ENCODE assay signal across 8 cellular contexts in genomic region chr5:95620870-95621838, GRCh38. TPM values are rescaled to one million over a fixed set of nuclear protein-coding genes. Genes with fewer than 3 reads are reported as not detected.
DNase-seq lines count a peak whose midpoint lies in the region; ATAC-seq and TF ChIP-seq lines count a peak whose summit lies in the region.

No MANE protein-coding gene starts in this region.

- peaks cover 29% of the 10 kb centered on the region for H3K4me1 Mint-ChIP-seq in activated naive CD8-positive, alpha-beta T cell treated with anti-CD3 and anti-CD28 coated beads, Interleukin-2, amount 50 U/mL, for 24 hours

- DNase-seq in AG09309 (ENCODE audit: low read depth) (no peak), SJSA1 (ENCODE audit: low read depth in 1 of 2, low spot score in 2 of 2) (peak in 1 of 2 experiments; percentile 44), smooth muscle cell (lab: John Stamatoyannopoulos, UW; ENCODE audit: unreplicated experiment) (no peak), kidney glomerular epithelial cell (lab: John Stamatoyannopoulos, UW) (no peak)
- DNase-seq in activated naive CD8-positive, alpha-beta T cell treated with anti-CD3 and anti-CD28 coated beads, Interleukin-2, amount 50 U/mL, for 24 hours, result peak; percentile 60

- H3K27me3 ChIP-seq in SJSA1 (replicated peaks), result no peaks in the 10 kb centered on the region
- H3K27me3 ChIP-seq in iPS-18a (ENCODE audit: control insufficient read depth, insufficient read depth, low read length), result peaks cover 53% of the 10 kb centered on the region
- H3K27me3 ChIP-seq in smooth muscle cell (ENCODE audit: low read depth), result peaks cover 36% of the 10 kb centered on the region

- no peak overlapping the region for H3K9ac ChIP-seq in iPS-18a (ENCODE audit: low read length)
- no peak overlapping the region for H3K9ac ChIP-seq in smooth muscle cell (ENCODE audit: low read depth)

- H3K4me1 ChIP-seq in SJSA1 (replicated peaks), result peaks cover 27% of the 10 kb centered on the region
- H3K4me1 ChIP-seq in iPS-18a (ENCODE audit: control insufficient read depth, low read depth, low read length), result peaks cover 8% of the 10 kb centered on the region
- H3K4me1 ChIP-seq in smooth muscle cell (ENCODE audit: low read depth), result peaks cover 22% of the 10 kb centered on the region

- TF ChIP-seq CTCF in AG09309 (IDR thresholded peaks at IDR 0.05; ENCODE audit: control insufficient read depth, insufficient read depth, low read depth, low read length, missing control alignments) (no peak), smooth muscle cell (IDR thresholded peaks at IDR 0.05; ENCODE audit: borderline replicate concordance, insufficient read depth, poor library complexity, severe bottlenecking) (no peak)

- WGBS in smooth muscle cell (ENCODE audit: low lambda C conversion rate), result 2% methylated on average over 87 of the region's 92 CpGs

- no peaks in the 10 kb centered on the region for H3K27me3 Mint-ChIP-seq in activated naive CD8-positive, alpha-beta T cell treated with anti-CD3 and anti-CD28 coated beads, Interleukin-2, amount 50 U/mL, for 24 hours

- H3K36me3 ChIP-seq in SJSA1, result no peaks in the 10 kb centered on the region
- H3K36me3 ChIP-seq in iPS-18a (ENCODE audit: control insufficient read depth, low read depth, low read length), result no peaks in the 10 kb centered on the region
- no peaks in the 10 kb centered on the region for H3K36me3 ChIP-seq in smooth muscle cell (ENCODE audit: low read depth)

- H3K4me3 ChIP-seq in AG09309 (ENCODE audit: control insufficient read depth, low read depth, low read length), result peak overlapping the region; percentile 26
- peak overlapping the region; percentile 52 for H3K4me3 ChIP-seq in SJSA1
- peak overlapping the region; percentile 50 for H3K4me3 ChIP-seq in iPS-18a (ENCODE audit: low read length)
- H3K4me3 ChIP-seq in smooth muscle cell, result peak overlapping the region; percentile 59

- H4K20me1 ChIP-seq in smooth muscle cell (ENCODE audit: low read depth), result no peaks in the 10 kb centered on the region

- peak overlapping the region; percentile 96 for H2AFZ ChIP-seq in smooth muscle cell (ENCODE audit: low read depth)

- peak; percentile 55 for ATAC-seq in GM18907 (IDR thresholded peaks at IDR 0.05; ENCODE audit: unreplicated experiment)
- ATAC-seq in HG03139 (IDR thresholded peaks at IDR 0.05; ENCODE audit: unreplicated experiment), result peak; percentile 41
- peak; percentile 67 for ATAC-seq in activated naive CD8-positive, alpha-beta T cell treated with anti-CD3 and anti-CD28 coated beads, Interleukin-2, amount 50 U/mL, for 24 hours

- no peaks in the 10 kb centered on the region for H3K9me3 Mint-ChIP-seq in activated naive CD8-positive, alpha-beta T cell treated with anti-CD3 and anti-CD28 coated beads, Interleukin-2, amount 50 U/mL, for 24 hours

- peak overlapping the region; percentile 96 for H3K4me2 ChIP-seq in smooth muscle cell

- H3K4me3 Mint-ChIP-seq in activated naive CD8-positive, alpha-beta T cell treated with anti-CD3 and anti-CD28 coated beads, Interleukin-2, amount 50 U/mL, for 24 hours, result peak overlapping the region; percentile 70

- H3K27ac ChIP-seq in SJSA1 (no peak overlapping the region), iPS-18a (ENCODE audit: low read length) (no peak overlapping the region), smooth muscle cell (ENCODE audit: low read depth) (no peak overlapping the region)

- H3K27ac Mint-ChIP-seq in activated naive CD8-positive, alpha-beta T cell treated with anti-CD3 and anti-CD28 coated beads, Interleukin-2, amount 50 U/mL, for 24 hours, result peak overlapping the region; percentile 77

- H3K9me3 ChIP-seq in SJSA1 (replicated peaks) (no peaks in the 10 kb centered on the region; the same call in 1 of the 2 replicates), iPS-18a (ENCODE audit: control insufficient read depth, low read depth, low read length) (no peaks in the 10 kb centered on the region), smooth muscle cell (replicated peaks; ENCODE audit: low read depth) (no peaks in the 10 kb centered on the region)

- H3F3A ChIP-seq in smooth muscle cell (ENCODE audit: low read depth), result no peaks in the 10 kb centered on the region

- no peaks in the 10 kb centered on the region for H3K36me3 Mint-ChIP-seq in activated naive CD8-positive, alpha-beta T cell treated with anti-CD3 and anti-CD28 coated beads, Interleukin-2, amount 50 U/mL, for 24 hours (ENCODE audit: low read depth)

- H3K79me2 ChIP-seq in smooth muscle cell (ENCODE audit: low read depth), result no peaks in the 10 kb centered on the region

RNA-seq across cellular contexts. Expression of gene GPR150, which starts 1.3 kb away (rescaled TPM):
- 0.18 TPM in 1 of 2 replicates, not detected in the other for total RNA-seq in SJSA1 (2014; rRNA removed; shearing (Covaris generic))
- total RNA-seq in smooth muscle cell, result 0.04 TPM in 1 of 2 replicates, not detected in the other
- polyA plus RNA-seq in smooth muscle cell, result 0.13 and 0.77 TPM in 2 replicates

RNA-seq across cellular contexts. Expression of gene RFESD, which starts 25.4 kb away (rescaled TPM):
- 0.72 and 1.7 TPM in 2 replicates for total RNA-seq in SJSA1 (2014; rRNA removed; shearing (Covaris generic))
- total RNA-seq in smooth muscle cell, result 0.45 and 6.8 TPM in 2 replicates
- 3.6 and 8.2 TPM in 2 replicates for polyA plus RNA-seq in smooth muscle cell
